In the genomic region with DNA sequence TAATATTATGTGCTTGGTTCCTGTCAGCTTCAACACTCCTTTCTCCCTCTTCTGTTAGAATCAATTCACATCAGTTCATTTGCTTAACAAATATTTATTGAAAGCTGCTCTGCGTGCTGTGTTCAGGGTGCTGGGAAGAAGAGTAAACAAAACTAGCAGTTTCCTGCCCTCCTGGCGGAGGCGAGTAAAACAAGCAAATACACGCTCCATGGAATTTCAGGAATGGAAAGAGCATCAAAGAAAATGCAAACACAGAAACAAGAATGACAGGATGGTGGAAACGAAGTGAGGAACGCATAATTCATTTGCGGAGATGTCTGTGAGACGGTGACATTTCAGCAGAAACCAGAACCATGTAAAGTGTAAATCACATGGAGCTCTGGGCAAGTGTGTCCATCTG, we compare ENCODE assay signal across 9 cellular contexts.
DNase-seq lines count a peak whose midpoint lies in the region; ATAC-seq and FAIRE-seq lines count a peak whose summit lies in the region.
"Had no signal": no experiment of that assay in that cellular context is flagged by ENCODE, and none has a peak within 500 bp of the region (broad histone marks: within the 10 kb centered on the region; RNA-seq: fewer than 3 reads in every experiment).

No MANE protein-coding gene starts in this region.

- peak; percentile 100 for FAIRE-seq in islet of Langerhans (lab: Jason Lieb, UNC)

- peaks cover 4 to 5% of the 10 kb centered on the region in 2 donors for H3K27me3 Mint-ChIP-seq in stimulated activated naive B cell treated with anti-CD40 and anti-IgM and Interleukin-4, amounts not matched to agents 10 μg/mL and 1 μg/mL and 100 μg/mL, for 72 hours

- ATAC-seq in stimulated activated naive B cell treated with anti-CD40 and anti-IgM and Interleukin-4, amounts not matched to agents 10 μg/mL and 1 μg/mL and 100 μg/mL, for 72 hours (replicated peaks), result no peak
- ATAC-seq in GM21447 (IDR thresholded peaks at IDR 0.05; ENCODE audit: unreplicated experiment), result no peak

- H3K27ac Mint-ChIP-seq in stimulated activated naive B cell treated with anti-CD40 and anti-IgM and Interleukin-4, amounts not matched to agents 10 μg/mL and 1 μg/mL and 100 μg/mL, for 72 hours, result no peak overlapping the region

- H3K36me3 Mint-ChIP-seq in stimulated activated naive B cell treated with anti-CD40 and anti-IgM and Interleukin-4, amounts not matched to agents 10 μg/mL and 1 μg/mL and 100 μg/mL, for 72 hours, result peaks cover 0 to 5% of the 10 kb centered on the region in 2 donors

- peaks cover 0 to 8% of the 10 kb centered on the region in 2 donors for H3K9me3 Mint-ChIP-seq in stimulated activated naive B cell treated with anti-CD40 and anti-IgM and Interleukin-4, amounts not matched to agents 10 μg/mL and 1 μg/mL and 100 μg/mL, for 72 hours

- DNase-seq in SIG-M5 treated with dmso at 0.1 percent for 504 hours (lab: John Stamatoyannopoulos, UW; ENCODE audit: unreplicated experiment) (peak; percentile 80), SIG-M5 (lab: John Stamatoyannopoulos, UW) (no peak), astrocyte of the hippocampus (ENCODE audit: low read depth, low spot score) (peak; percentile 76)
- DNase-seq in stimulated activated naive B cell treated with anti-CD40 and anti-IgM and Interleukin-4, amounts not matched to agents 10 μg/mL and 1 μg/mL and 100 μg/mL, for 72 hours, result no peak
- DNase-seq in activated T-cell treated with anti-CD3 and anti-CD28 coated beads, Interleukin-2, amount 50 U/mL, for 1 hour, result no peak
- DNase-seq in stimulated activated CD4-positive, alpha-beta T cell treated with anti-CD3 and anti-CD28 coated beads, Interleukin-4, amount 100 ng/mL, for 4 hours, result no peak
- DNase-seq: activated CD4-positive, alpha-beta T cell treated with anti-CD3 and anti-CD28 coated beads, Interleukin-2, amount 50 U/mL, for 4 hours had no signal

- H3K4me3 Mint-ChIP-seq in stimulated activated naive B cell treated with anti-CD40 and anti-IgM and Interleukin-4, amounts not matched to agents 10 μg/mL and 1 μg/mL and 100 μg/mL, for 72 hours, result no peak overlapping the region

- peaks cover 8 to 29% of the 10 kb centered on the region in 2 donors for H3K4me1 Mint-ChIP-seq in stimulated activated naive B cell treated with anti-CD40 and anti-IgM and Interleukin-4, amounts not matched to agents 10 μg/mL and 1 μg/mL and 100 μg/mL, for 72 hours

Comparison
In these comparisons a context has a peak if more than half of its experiments do, and no peak if none do; other contexts are left out.
1. DNase-seq: peak in SIG-M5 treated with dmso at 0.1 percent for 504 hours (single experiment) and astrocyte of the hippocampus (single experiment); none in SIG-M5 (single experiment), stimulated activated naive B cell treated with anti-CD40 and anti-IgM and Interleukin-4, amounts not matched to agents 10 μg/mL and 1 μg/mL and 100 μg/mL, for 72 hours (single experiment), activated T-cell treated with anti-CD3 and anti-CD28 coated beads, Interleukin-2, amount 50 U/mL, for 1 hour (single experiment) and stimulated activated CD4-positive, alpha-beta T cell treated with anti-CD3 and anti-CD28 coated beads, Interleukin-4, amount 100 ng/mL, for 4 hours (0 of 2).